Comparison of ENCODE assay signal across 9 cellular contexts in the genomic region with DNA sequence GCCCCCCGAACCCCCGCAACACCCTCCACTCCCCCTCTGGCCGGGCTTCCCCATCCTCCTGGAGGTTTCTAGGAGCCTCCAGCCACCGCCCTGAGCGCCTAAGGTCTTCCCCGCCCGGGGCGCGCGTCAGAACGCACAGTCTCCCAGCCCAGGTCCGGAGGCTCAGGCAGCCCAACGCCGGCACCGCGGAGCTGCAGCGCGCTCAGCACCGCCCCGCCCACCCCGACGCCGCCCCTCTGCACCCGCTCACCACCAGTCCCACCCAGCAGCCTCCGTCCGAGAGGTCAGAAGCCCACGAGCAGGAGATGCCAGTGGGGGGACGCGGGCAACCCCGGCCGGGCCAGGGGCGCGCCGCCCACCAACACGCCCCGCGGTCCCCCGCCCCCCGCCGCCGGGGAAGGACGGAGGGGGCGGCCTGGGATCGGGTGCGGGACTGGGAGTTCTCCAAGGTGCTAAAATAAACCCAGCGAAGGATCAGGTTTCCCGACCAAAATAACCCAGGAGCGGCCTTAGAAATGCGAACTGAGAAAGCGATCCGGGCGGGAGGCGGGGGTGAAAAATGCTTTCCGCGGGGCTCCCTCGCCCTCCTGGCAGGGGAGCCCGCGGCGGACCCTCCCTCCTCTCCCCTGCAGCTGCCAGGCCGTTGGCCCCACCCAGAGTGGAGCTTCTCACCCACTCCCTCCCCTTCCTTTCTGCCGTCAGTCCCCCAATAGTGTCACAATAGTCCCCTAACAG. TPM values are rescaled to one million over a fixed set of nuclear protein-coding genes. Genes with fewer than 3 reads are reported as not detected.
DNase-seq lines count a peak whose midpoint lies in the region; ATAC-seq and TF ChIP-seq lines count a peak whose summit lies in the region.
"Had no signal": no experiment of that assay in that cellular context is flagged by ENCODE, and none has a peak within 500 bp of the region (broad histone marks: within the 10 kb centered on the region; RNA-seq: fewer than 3 reads in every experiment).

No MANE protein-coding gene starts in this region.

- CTCF ChIA-PET in IMR-90 (lab: Yijun Ruan, JAX): no interaction called here

- peaks cover 37 to 57% (median 52%) of the 10 kb centered on the region in 11 experiments for H3K27me3 ChIP-seq in BLaER1 treated with 17β-estradiol and CSF1 and Interleukin-3, amounts not matched to agents 10 nM and 100 nM
- H3K27me3 ChIP-seq in IMR-90 (ENCODE audit: control insufficient read depth, insufficient read depth, low read length): peaks cover 59% of the 10 kb centered on the region

- H3K4me1 Mint-ChIP-seq in effector memory CD8-positive, alpha-beta T cell (ENCODE audit: low read depth in 2 of 2): peaks cover 24 to 27% of the 10 kb centered on the region in 2 donors
- peaks cover 15 to 25% of the 10 kb centered on the region in 2 donors for H3K4me1 Mint-ChIP-seq in natural killer cell treated with Interleukin-12 subunit alpha and Interleukin-12 subunit beta and Interleukin-15 and Interleukin-18, amount 100 ng/mL, for 72 hours (ENCODE audit: low read depth in 2 of 2)

- ATAC-seq in IMR-90 (ENCODE audit: low read depth): peak; percentile 56
- no peak for ATAC-seq in effector memory CD8-positive, alpha-beta T cell (replicated peaks)
- ATAC-seq in natural killer cell treated with Interleukin-12 subunit alpha and Interleukin-12 subunit beta and Interleukin-15 and Interleukin-18, amount 100 ng/mL, for 72 hours: peak in 1 of 2 donors; percentile 34

- no peak overlapping the region for H3K4ac ChIP-seq in IMR-90 (ENCODE audit: low read depth, low read length)

- no peak for TF ChIP-seq POLR2A in IMR-90 (IDR thresholded peaks at IDR 0.05; ENCODE audit: low read depth, low read length)

- peaks cover 19 to 48% (median 31%) of the 10 kb centered on the region in 10 experiments for H3K4me1 ChIP-seq in BLaER1 treated with 17β-estradiol and CSF1 and Interleukin-3, amounts not matched to agents 10 nM and 100 nM
- no peaks in the 10 kb centered on the region for H3K4me1 ChIP-seq in IMR-90 (ENCODE audit: control insufficient read depth, insufficient read depth, low read length)

- no peak for TF ChIP-seq RAD21 in IMR-90 (IDR thresholded peaks at IDR 0.05; ENCODE audit: low read length)

- H4K91ac ChIP-seq in IMR-90 (ENCODE audit: insufficient read depth, low read depth, low read length): no peak overlapping the region

- POLR2A ChIA-PET in IMR-90 (lab: Charles Lee; ENCODE audit: unreplicated experiment): no interaction called here

- H2BK120ac ChIP-seq in IMR-90 (ENCODE audit: low read depth, low read length): no peak overlapping the region

- H3K4me3 ChIP-seq in BLaER1 treated with 17β-estradiol and CSF1 and Interleukin-3, amounts not matched to agents 10 nM and 100 nM: peak overlapping the region in 2 of 10 experiments; percentile 8 to 41; a peak in 4 of 20 replicates
- H3K4me3 ChIP-seq in IMR-90 (ENCODE audit: insufficient read depth, low read depth, low read length): no peak overlapping the region

- no TSS peak for BruUV-seq in IMR-90 (replicated peaks; lab: Mats Ljungman, UMichigan)

- TF ChIP-seq CTCF in IMR-90 (conservative IDR thresholded peaks at IDR 0.05; ENCODE audit: low read depth, low read length): no peak

- no peaks in the 10 kb centered on the region for H3K79me1 ChIP-seq in IMR-90 (ENCODE audit: low read depth in 1 of 2, low read length in 2 of 2)

- H3K9me3 ChIP-seq in BLaER1 treated with 17β-estradiol and CSF1 and Interleukin-3, amounts not matched to agents 10 nM and 100 nM (replicated peaks in 1 of 11): no peaks in the 10 kb centered on the region
- H3K9me3 ChIP-seq in IMR-90 (ENCODE audit: control insufficient read depth, insufficient read depth, low read length): no peaks in the 10 kb centered on the region

- H3K18ac ChIP-seq in IMR-90 (ENCODE audit: low read depth, low read length): no peak overlapping the region

- in situ Hi-C loops in IMR-90 (cut with MboI; ENCODE audit: low sequenced_read_pairs): no loop called here

- H3K4me2 ChIP-seq in BLaER1 treated with 17β-estradiol and CSF1 and Interleukin-3, amounts not matched to agents 10 nM and 100 nM: peak overlapping the region; percentile 10 to 64 (median 35); a peak in 17 of 22 replicates
- no peak overlapping the region; the same call in 1 of the 2 replicates for H3K4me2 ChIP-seq in IMR-90 (ENCODE audit: low read depth, low read length)

- H3K9ac ChIP-seq in BLaER1 treated with 17β-estradiol and CSF1 and Interleukin-3, amounts not matched to agents 10 nM and 100 nM: no peak overlapping the region
- H3K9ac ChIP-seq in IMR-90 (ENCODE audit: low read depth, low read length): no peak overlapping the region

- H4K20me1 ChIP-seq in BLaER1 treated with 17β-estradiol and CSF1 and Interleukin-3, amounts not matched to agents 10 nM and 100 nM: no peaks in the 10 kb centered on the region
- H4K20me1 ChIP-seq in IMR-90 (ENCODE audit: insufficient read depth, low read length): no peaks in the 10 kb centered on the region

- no peak overlapping the region for H4K5ac ChIP-seq in IMR-90 (ENCODE audit: low read depth, low read length)

- no peak overlapping the region for H3K27ac ChIP-seq in BLaER1 treated with 17β-estradiol and CSF1 and Interleukin-3, amounts not matched to agents 10 nM and 100 nM
- H3K27ac ChIP-seq in IMR-90 (ENCODE audit: insufficient read depth, low read length): no peak overlapping the region

- no peak overlapping the region for H2BK5ac ChIP-seq in IMR-90 (ENCODE audit: low read depth, low read length, poor library complexity, severe bottlenecking)

- DNase-seq in IMR-90 (peak; percentile 28), KG1 (lab: John Stamatoyannopoulos, UW) (no peak), DMS114 treated with DMSO at 0.1 percent for 48 hours (lab: John Stamatoyannopoulos, UW; ENCODE audit: unreplicated experiment) (no peak)
- DNase-seq in effector memory CD8-positive, alpha-beta T cell: no peak
- no peak for DNase-seq in natural killer cell treated with Interleukin-12 subunit alpha and Interleukin-12 subunit beta and Interleukin-15 and Interleukin-18, amount 100 ng/mL, for 72 hours (ENCODE audit: low spot score)
- no peak for DNase-seq in activated CD8-positive, alpha-beta memory T cell treated with anti-CD3 and anti-CD28 coated beads for 24 hours
- DNase-seq in stimulated activated CD4-positive, alpha-beta T cell treated with anti-CD3 and anti-CD28 coated beads, Interleukin-4, amount 100 ng/mL, for 24 hours: no peak
- DNase-seq: hippocampal formation had no signal

- dilution Hi-C loops in IMR-90 (cut with HindIII; ENCODE audit: low sequenced_read_pairs, unreplicated experiment): no loop called here

- peaks cover 6% of the 10 kb centered on the region for H3K36me3 Mint-ChIP-seq in effector memory CD8-positive, alpha-beta T cell (ENCODE audit: insufficient read depth)
- no peaks in the 10 kb centered on the region for H3K36me3 Mint-ChIP-seq in natural killer cell treated with Interleukin-12 subunit alpha and Interleukin-12 subunit beta and Interleukin-15 and Interleukin-18, amount 100 ng/mL, for 72 hours

- peaks cover 0 to 11% of the 10 kb centered on the region in 2 donors for H3K27me3 Mint-ChIP-seq in effector memory CD8-positive, alpha-beta T cell
- H3K27me3 Mint-ChIP-seq in natural killer cell treated with Interleukin-12 subunit alpha and Interleukin-12 subunit beta and Interleukin-15 and Interleukin-18, amount 100 ng/mL, for 72 hours: peaks cover 7 to 12% of the 10 kb centered on the region in 2 donors

- no peak overlapping the region for H4K8ac ChIP-seq in IMR-90 (ENCODE audit: low read depth in 2 of 2, low read length in 2 of 2)

- no peak overlapping the region for H2AK5ac ChIP-seq in IMR-90 (ENCODE audit: low read depth, low read length)

- H3K9me1 ChIP-seq in IMR-90 (ENCODE audit: insufficient read depth, low read length): peaks cover 5% of the 10 kb centered on the region; the same call in 1 of the 2 replicates

- no peak overlapping the region for H3K14ac ChIP-seq in IMR-90 (replicated peaks; ENCODE audit: low read depth, low read length)

- H2AFZ ChIP-seq in IMR-90 (replicated peaks; ENCODE audit: low read length, poor library complexity): peak overlapping the region; percentile 32

- H2BK15ac ChIP-seq in IMR-90 (ENCODE audit: low read depth, low read length): no peak overlapping the region

- 0% methylated on average over 3 of the region's 61 CpGs; no CpG with 5 or more reads in 1 of the 2 experiments for WGBS in IMR-90 (ENCODE audit: extremely low coverage in 2 of 2, insufficient read length in 1 of 2), 2 experiments

- no peaks in the 10 kb centered on the region for H3K9me3 Mint-ChIP-seq in effector memory CD8-positive, alpha-beta T cell
- H3K9me3 Mint-ChIP-seq in natural killer cell treated with Interleukin-12 subunit alpha and Interleukin-12 subunit beta and Interleukin-15 and Interleukin-18, amount 100 ng/mL, for 72 hours: no peaks in the 10 kb centered on the region

- no peak overlapping the region for H2AK9ac ChIP-seq in IMR-90 (replicated peaks; ENCODE audit: low read depth, low read length, poor library complexity)

- H3K56ac ChIP-seq in IMR-90 (ENCODE audit: extremely low read depth, insufficient read depth, low read length): no peak overlapping the region

- no peak overlapping the region for H3K23ac ChIP-seq in IMR-90 (ENCODE audit: low read depth, low read length)

- no peak overlapping the region for H2BK20ac ChIP-seq in IMR-90 (ENCODE audit: low read depth, low read length)

- H3K27ac Mint-ChIP-seq in effector memory CD8-positive, alpha-beta T cell: no peak overlapping the region
- no peak overlapping the region for H3K27ac Mint-ChIP-seq in natural killer cell treated with Interleukin-12 subunit alpha and Interleukin-12 subunit beta and Interleukin-15 and Interleukin-18, amount 100 ng/mL, for 72 hours

- H3K4me3 Mint-ChIP-seq in effector memory CD8-positive, alpha-beta T cell: peak overlapping the region; percentile 55 to 59
- H3K4me3 Mint-ChIP-seq in natural killer cell treated with Interleukin-12 subunit alpha and Interleukin-12 subunit beta and Interleukin-15 and Interleukin-18, amount 100 ng/mL, for 72 hours: peak overlapping the region; percentile 78

- H3K36me3 ChIP-seq in BLaER1 treated with 17β-estradiol and CSF1 and Interleukin-3, amounts not matched to agents 10 nM and 100 nM: no peaks in the 10 kb centered on the region
- no peaks in the 10 kb centered on the region for H3K36me3 ChIP-seq in IMR-90 (ENCODE audit: control insufficient read depth, insufficient read depth, low read length)

- intact Hi-C loops in IMR-90 (cut with micrococcal nuclease): no loop called here

RNA-seq across cellular contexts. Expression of a gene that starts 6.5 kb away (rescaled TPM):
- under 0.01 and 0.18 TPM in 2 replicates for total RNA-seq in IMR-90 (2012; rRNA removed)
- polyA plus RNA-seq in IMR-90 (2012; rRNA removed): 0.27 and 0.56 TPM in 2 replicates
- polyA plus RNA-seq in IMR-90 (2012; cell fraction: cytosol; rRNA removed): 0.12 and 0.41 TPM in 2 replicates
- polyA plus RNA-seq in IMR-90 (2012; cell fraction: nucleus; rRNA removed; ENCODE audit: low replicate concordance): 0.32 and 0.71 TPM in 2 replicates
- 10 to 100 TPM; 46.2 to 53.3 TPM for total RNA-seq in natural killer cell treated with Interleukin-12 subunit alpha and Interleukin-12 subunit beta and Interleukin-15 and Interleukin-18, amount 100 ng/mL, for 72 hours

RNA-seq across cellular contexts. Expression of a gene that starts 6.7 kb away (rescaled TPM):
- 0.54 and 0.56 TPM in 2 replicates for total RNA-seq in IMR-90 (2012; rRNA removed)
- 1.2 TPM in 2 replicates for polyA plus RNA-seq in IMR-90 (2012; rRNA removed)
- 0.89 and 2.2 TPM in 2 replicates for polyA plus RNA-seq in IMR-90 (2012; cell fraction: cytosol; rRNA removed)
- 1.1 and 2.3 TPM in 2 replicates for polyA plus RNA-seq in IMR-90 (2012; cell fraction: nucleus; rRNA removed; ENCODE audit: low replicate concordance)
- total RNA-seq in natural killer cell treated with Interleukin-12 subunit alpha and Interleukin-12 subunit beta and Interleukin-15 and Interleukin-18, amount 100 ng/mL, for 72 hours: under 1 TPM in 1 of 2 donors, not detected in 1; 0.74 TPM

Comparison
In these comparisons a context has a peak if more than half of its experiments do, and no peak if none do; other contexts are left out.
1. RNA of a gene that starts 6.5 kb away (total RNA-seq): 46.2 to 53.3 TPM in natural killer cell treated with Interleukin-12 subunit alpha and Interleukin-12 subunit beta and Interleukin-15 and Interleukin-18, amount 100 ng/mL, for 72 hours; under 0.01 to 0.18 TPM in IMR-90; every median in the first group is over 10 times any median in the second.